Comparison of ENCODE assay signal across 14 cellular contexts in genomic region chr11:61370349-61371005, GRCh38. TPM values are rescaled to one million over a fixed set of nuclear protein-coding genes. Genes with fewer than 3 reads are reported as not detected.
DNase-seq lines count a peak whose midpoint lies in the region; ATAC-seq, FAIRE-seq and TF ChIP-seq lines count a peak whose summit lies in the region.
"Had no signal": no experiment of that assay in that cellular context is flagged by ENCODE, and none has a peak within 500 bp of the region (broad histone marks: within the 10 kb centered on the region; RNA-seq: fewer than 3 reads in every experiment).

No MANE protein-coding gene starts in this region.

- no peak overlapping the region for H3K4me3 Mint-ChIP-seq in activated naive CD8-positive, alpha-beta T cell treated with anti-CD3 and anti-CD28 coated beads, Interleukin-2, amount 50 U/mL, for 24 hours
- H3K4me3 Mint-ChIP-seq: CD4-positive, alpha-beta memory T cell had no signal

- WGBS in HepG2 (ENCODE audit: low lambda C conversion rate) = 97% methylated on average over 8 of the region's 8 CpGs

- CTCF ChIA-PET in HepG2 (lab: Yijun Ruan, JAX; ENCODE audit: low intra/inter-chr PET ratio, low total read pairs) = no interaction called here

- no peaks in the 10 kb centered on the region for H3K9me3 Mint-ChIP-seq in activated naive CD8-positive, alpha-beta T cell treated with anti-CD3 and anti-CD28 coated beads, Interleukin-2, amount 50 U/mL, for 24 hours
- H3K9me3 Mint-ChIP-seq: CD4-positive, alpha-beta memory T cell had no signal

- H3K27ac ChIP-seq in HepG2 (ENCODE audit: extremely low read length, insufficient read depth, low read length) = peak overlapping the region; percentile 79

- POLR2A ChIA-PET in HepG2 (lab: Yijun Ruan, JAX) = interaction anchor here (0.8 to 2.2 kb wide), 7 partner anchors 8 to 34 kb away, joined by 3 to 16 read pairs (median 5); partner anchors contain the start of genes CYB561A3, TMEM138 and TMEM216

- no peak overlapping the region for H3K9ac ChIP-seq in HepG2 (ENCODE audit: insufficient read depth, low read depth, low read length)

- H2AFZ ChIP-seq in HepG2 (ENCODE audit: low read length) = no peak overlapping the region

- peaks cover 14% of the 10 kb centered on the region for H3K4me1 Mint-ChIP-seq in activated naive CD8-positive, alpha-beta T cell treated with anti-CD3 and anti-CD28 coated beads, Interleukin-2, amount 50 U/mL, for 24 hours
- H3K4me1 Mint-ChIP-seq: CD4-positive, alpha-beta memory T cell had no signal

- no peak for FAIRE-seq in HepG2 (lab: Jason Lieb, UNC)

- no peaks in the 10 kb centered on the region for H4K20me1 ChIP-seq in HepG2 (ENCODE audit: insufficient read depth, low read length)

- peaks cover 3% of the 10 kb centered on the region; the same call in 1 of the 2 replicates for H3K9me3 ChIP-seq in HepG2 (ENCODE audit: low read length)
- H3K9me3 ChIP-seq in HAP-1 = peaks cover 5% of the 10 kb centered on the region

- peak; percentile 65 for ATAC-seq in activated naive CD8-positive, alpha-beta T cell treated with anti-CD3 and anti-CD28 coated beads, Interleukin-2, amount 50 U/mL, for 24 hours
- ATAC-seq in HepG2 (no peak), HG03097 (IDR thresholded peaks at IDR 0.05; ENCODE audit: low FRiP score, unreplicated experiment) (no peak)
- ATAC-seq in stimulated activated naive CD8-positive, alpha-beta T cell treated with anti-CD3 and anti-CD28 coated beads, Interleukin-15, Interleukin-2, amounts not matched to agents 100 U/mL and 50 U/mL, for 24 hours = peak; percentile 58
- ATAC-seq: HCT116, PC-3 had no signal

- H3K36me3 Mint-ChIP-seq in activated naive CD8-positive, alpha-beta T cell treated with anti-CD3 and anti-CD28 coated beads, Interleukin-2, amount 50 U/mL, for 24 hours (ENCODE audit: low read depth) = peaks cover 67% of the 10 kb centered on the region

- H3K4me1 ChIP-seq in HepG2 (ENCODE audit: insufficient read depth, low read length) = peaks cover 24% of the 10 kb centered on the region
- H3K4me1 ChIP-seq in HAP-1 = no peaks in the 10 kb centered on the region

- in situ Hi-C loops in HepG2 (cut with HindIII; ENCODE audit: extremely low pct_ligation_motif_present, low pct_unique_long_range_greater_than_20kb) = no loop called here
- in situ Hi-C loops in HAP-1 (cut with MboI; ENCODE audit: low sequenced_read_pairs) = no loop called here

- no peaks in the 10 kb centered on the region for H3K27me3 ChIP-seq in HepG2 (ENCODE audit: control insufficient read depth in 1 of 2, insufficient read depth in 2 of 2, low read length in 2 of 2)
- no peaks in the 10 kb centered on the region for H3K27me3 ChIP-seq in HAP-1 (ENCODE audit: low read depth)

- TF ChIP-seq RAD21 in HepG2 (CRISPR knock-in tag; IDR thresholded peaks at IDR 0.05) = no peak

- peaks cover 5 to 34% of the 10 kb centered on the region in 2 experiments for H3K36me3 ChIP-seq in HepG2 (replicated peaks in 1 of 2; ENCODE audit: control insufficient read depth in 1 of 2, insufficient read depth in 2 of 2, low read length in 2 of 2)
- H3K36me3 ChIP-seq in HAP-1 (replicated peaks) = peaks cover 70% of the 10 kb centered on the region

- H3K27ac Mint-ChIP-seq in activated naive CD8-positive, alpha-beta T cell treated with anti-CD3 and anti-CD28 coated beads, Interleukin-2, amount 50 U/mL, for 24 hours = no peak overlapping the region

- H3K4me3 ChIP-seq in HepG2 (replicated peaks in 1 of 3; ENCODE audit: insufficient read depth in 1 of 3, low read depth in 2 of 3, low read length in 3 of 3) (no peak overlapping the region), HAP-1 (no peak overlapping the region)

- H3K27me3 Mint-ChIP-seq in activated naive CD8-positive, alpha-beta T cell treated with anti-CD3 and anti-CD28 coated beads, Interleukin-2, amount 50 U/mL, for 24 hours = no peaks in the 10 kb centered on the region
- H3K27me3 Mint-ChIP-seq: CD4-positive, alpha-beta memory T cell had no signal

- no TSS peak for BruUV-seq in HepG2 (replicated peaks; lab: Mats Ljungman, UMichigan)

- TF ChIP-seq CTCF in HepG2 (CRISPR knock-in tag; IDR thresholded peaks at IDR 0.05) = no peak

- intact Hi-C loops in HepG2 (cut with micrococcal nuclease; ENCODE audit: unreplicated experiment) = no loop called here

- H3K4me2 ChIP-seq in HepG2 (ENCODE audit: low read depth, low read length) = no peak overlapping the region

- DNase-seq in MV-4-11 (lab: John Stamatoyannopoulos, UW) = peak; percentile 43
- no peak for DNase-seq in activated naive CD8-positive, alpha-beta T cell treated with anti-CD3 and anti-CD28 coated beads, Interleukin-2, amount 50 U/mL, for 24 hours
- no peak for DNase-seq in HepG2 (ENCODE audit: low spot score)
- no peak for DNase-seq in stimulated activated naive CD8-positive, alpha-beta T cell treated with anti-CD3 and anti-CD28 coated beads, Interleukin-15, Interleukin-2, amounts not matched to agents 100 U/mL and 50 U/mL, for 24 hours
- no peak for DNase-seq in HAP-1 (ENCODE audit: low spot score in 2 of 2)
- DNase-seq in HuH-7.5 (ENCODE audit: low spot score) = no peak
- DNase-seq: activated CD4-positive, alpha-beta T cell treated with anti-CD3 and anti-CD28 coated beads for 48 hours; CD4-positive, alpha-beta memory T cell; cerebellar nuclear complex; GDM1; NCI-H1436; PC-3 had no signal

- TF ChIP-seq EP300 in HepG2 (IDR thresholded peaks at IDR 0.05; ENCODE audit: low read depth in 2 of 2, low read length in 2 of 2) = no peak
- TF ChIP-seq EP300 in HepG2 (CRISPR knock-in tag; IDR thresholded peaks at IDR 0.05; ENCODE audit: borderline replicate concordance) = no peak

- TF ChIP-seq POLR2A in HepG2 (IDR thresholded peaks at IDR 0.05; ENCODE audit: insufficient read depth in 1 of 2, low read depth in 2 of 2, low read length in 2 of 2) = no peak; a peak in 1 of 4 replicates

- no peaks in the 10 kb centered on the region for H3K79me2 ChIP-seq in HepG2 (ENCODE audit: insufficient read depth, low read length)

RNA-seq across cellular contexts. Expression of gene TMEM138, which starts 8.3 kb away (rescaled TPM):
- 29.7 and 43.5 TPM in 2 replicates for total RNA-seq in HepG2 (2016; rRNA removed; fragmentation: Illumina TruSeq; extraction: Trizol)
- 51.3 and 54.5 TPM in 2 replicates for total RNA-seq in HepG2 (2016; cell fraction: cytosol; rRNA removed; fragmentation: Illumina TruSeq; extraction: Trizol; ENCODE audit: low read depth)
- total RNA-seq in HepG2 (2016; cell fraction: insoluble cytoplasmic fraction; rRNA removed; fragmentation: Illumina TruSeq; extraction: Trizol) = 30.1 and 40.0 TPM in 2 replicates
- total RNA-seq in HepG2 (2016; cell fraction: membrane; rRNA removed; fragmentation: Illumina TruSeq; extraction: Trizol) = 36.1 and 36.5 TPM in 2 replicates
- 41.2 and 47.0 TPM in 2 replicates for total RNA-seq in HepG2 (2016; cell fraction: nucleus; rRNA removed; fragmentation: Illumina TruSeq; extraction: Trizol)
- 51.0 and 61.0 TPM in 2 replicates for polyA plus RNA-seq in HepG2 (2011; rRNA removed)
- 21.8 and 35.0 TPM in 2 replicates for polyA plus RNA-seq in HepG2 (2011; cell fraction: cytosol; rRNA removed)
- polyA plus RNA-seq in HepG2 (2011; cell fraction: nucleus; rRNA removed) = 63.4 and 76.1 TPM in 2 replicates
- 17.6 and 19.2 TPM in 2 replicates for polyA plus RNA-seq in HepG2 (2012)
- polyA plus RNA-seq in HepG2 (2016; cell fraction: cytosol; fragmentation: Illumina TruSeq; extraction: Trizol; ENCODE audit: low read depth) = 15.5 and 18.0 TPM in 2 replicates
- polyA plus RNA-seq in HepG2 (2016; cell fraction: insoluble cytoplasmic fraction; fragmentation: Illumina TruSeq; extraction: Trizol; ENCODE audit: low read depth) = 42.8 and 45.1 TPM in 2 replicates
- polyA plus RNA-seq in HepG2 (2016; cell fraction: membrane; fragmentation: Illumina TruSeq; extraction: Trizol; ENCODE audit: low read depth) = 24.2 and 30.4 TPM in 2 replicates
- polyA plus RNA-seq in HepG2 (2016; cell fraction: nucleus; fragmentation: Illumina TruSeq; extraction: Trizol; ENCODE audit: insufficient read depth, low read depth) = 85.3 and 100 TPM in 2 replicates
- polyA minus RNA-seq in HepG2 (2011; rRNA and poly(A)+ RNA removed; ENCODE audit: low replicate concordance) = 50.4 and 173 TPM in 2 replicates
- 9.5 and 9.6 TPM in 2 replicates for polyA minus RNA-seq in HepG2 (2011; cell fraction: cytosol; rRNA and poly(A)+ RNA removed)
- 41.6 and 57.1 TPM in 2 replicates for polyA minus RNA-seq in HepG2 (2011; cell fraction: nucleus; rRNA and poly(A)+ RNA removed)

RNA-seq across cellular contexts. Expression of gene CYB561A3, which starts 8.8 kb away (rescaled TPM):
- total RNA-seq in HepG2 (2016; rRNA removed; fragmentation: Illumina TruSeq; extraction: Trizol) = 11.5 and 14.9 TPM in 2 replicates
- total RNA-seq in HepG2 (2016; cell fraction: cytosol; rRNA removed; fragmentation: Illumina TruSeq; extraction: Trizol; ENCODE audit: low read depth) = 5.6 and 5.9 TPM in 2 replicates
- 11.8 and 15.0 TPM in 2 replicates for total RNA-seq in HepG2 (2016; cell fraction: insoluble cytoplasmic fraction; rRNA removed; fragmentation: Illumina TruSeq; extraction: Trizol)
- 15.7 and 17.1 TPM in 2 replicates for total RNA-seq in HepG2 (2016; cell fraction: membrane; rRNA removed; fragmentation: Illumina TruSeq; extraction: Trizol)
- 11.9 and 12.4 TPM in 2 replicates for total RNA-seq in HepG2 (2016; cell fraction: nucleus; rRNA removed; fragmentation: Illumina TruSeq; extraction: Trizol)
- 11.4 and 14.7 TPM in 2 replicates for polyA plus RNA-seq in HepG2 (2011; rRNA removed)
- polyA plus RNA-seq in HepG2 (2011; cell fraction: cytosol; rRNA removed) = 19.7 and 21.5 TPM in 2 replicates
- polyA plus RNA-seq in HepG2 (2011; cell fraction: nucleus; rRNA removed) = 30.1 and 37.5 TPM in 2 replicates
- 10.9 and 13.2 TPM in 2 replicates for polyA plus RNA-seq in HepG2 (2012)
- 4.6 and 6.4 TPM in 2 replicates for polyA plus RNA-seq in HepG2 (2016; cell fraction: cytosol; fragmentation: Illumina TruSeq; extraction: Trizol; ENCODE audit: low read depth)
- 8.9 and 11.0 TPM in 2 replicates for polyA plus RNA-seq in HepG2 (2016; cell fraction: insoluble cytoplasmic fraction; fragmentation: Illumina TruSeq; extraction: Trizol; ENCODE audit: low read depth)
- polyA plus RNA-seq in HepG2 (2016; cell fraction: membrane; fragmentation: Illumina TruSeq; extraction: Trizol; ENCODE audit: low read depth) = 11.1 and 11.3 TPM in 2 replicates
- polyA plus RNA-seq in HepG2 (2016; cell fraction: nucleus; fragmentation: Illumina TruSeq; extraction: Trizol; ENCODE audit: insufficient read depth, low read depth) = 20.3 and 20.7 TPM in 2 replicates
- 41.4 and 173 TPM in 2 replicates for polyA minus RNA-seq in HepG2 (2011; rRNA and poly(A)+ RNA removed; ENCODE audit: low replicate concordance)
- polyA minus RNA-seq in HepG2 (2011; cell fraction: cytosol; rRNA and poly(A)+ RNA removed) = 4.7 and 8.0 TPM in 2 replicates
- polyA minus RNA-seq in HepG2 (2011; cell fraction: nucleus; rRNA and poly(A)+ RNA removed) = 9.4 and 9.7 TPM in 2 replicates

RNA-seq across cellular contexts. Expression of gene TMEM216, which starts 21.9 kb away (rescaled TPM):
- total RNA-seq in HepG2 (2016; rRNA removed; fragmentation: Illumina TruSeq; extraction: Trizol) = 25.2 and 25.4 TPM in 2 replicates
- total RNA-seq in HepG2 (2016; cell fraction: cytosol; rRNA removed; fragmentation: Illumina TruSeq; extraction: Trizol; ENCODE audit: low read depth) = 33.0 and 38.9 TPM in 2 replicates
- 23.9 and 27.8 TPM in 2 replicates for total RNA-seq in HepG2 (2016; cell fraction: insoluble cytoplasmic fraction; rRNA removed; fragmentation: Illumina TruSeq; extraction: Trizol)
- 43.9 and 52.8 TPM in 2 replicates for total RNA-seq in HepG2 (2016; cell fraction: membrane; rRNA removed; fragmentation: Illumina TruSeq; extraction: Trizol)
- total RNA-seq in HepG2 (2016; cell fraction: nucleus; rRNA removed; fragmentation: Illumina TruSeq; extraction: Trizol) = 15.8 and 17.5 TPM in 2 replicates
- 53.7 and 60.1 TPM in 2 replicates for polyA plus RNA-seq in HepG2 (2011; rRNA removed)
- 44.7 and 56.5 TPM in 2 replicates for polyA plus RNA-seq in HepG2 (2011; cell fraction: cytosol; rRNA removed)
- 20.0 and 25.6 TPM in 2 replicates for polyA plus RNA-seq in HepG2 (2011; cell fraction: nucleus; rRNA removed)
- 17.5 and 21.3 TPM in 2 replicates for polyA plus RNA-seq in HepG2 (2012)
- polyA plus RNA-seq in HepG2 (2016; cell fraction: cytosol; fragmentation: Illumina TruSeq; extraction: Trizol; ENCODE audit: low read depth) = 45.4 and 52.3 TPM in 2 replicates
- 31.2 and 31.8 TPM in 2 replicates for polyA plus RNA-seq in HepG2 (2016; cell fraction: insoluble cytoplasmic fraction; fragmentation: Illumina TruSeq; extraction: Trizol; ENCODE audit: low read depth)
- polyA plus RNA-seq in HepG2 (2016; cell fraction: membrane; fragmentation: Illumina TruSeq; extraction: Trizol; ENCODE audit: low read depth) = 53.1 and 57.7 TPM in 2 replicates
- 33.0 and 35.6 TPM in 2 replicates for polyA plus RNA-seq in HepG2 (2016; cell fraction: nucleus; fragmentation: Illumina TruSeq; extraction: Trizol; ENCODE audit: insufficient read depth, low read depth)
- 13.9 and 44.9 TPM in 2 replicates for polyA minus RNA-seq in HepG2 (2011; rRNA and poly(A)+ RNA removed; ENCODE audit: low replicate concordance)
- polyA minus RNA-seq in HepG2 (2011; cell fraction: cytosol; rRNA and poly(A)+ RNA removed) = 11.1 and 12.6 TPM in 2 replicates
- polyA minus RNA-seq in HepG2 (2011; cell fraction: nucleus; rRNA and poly(A)+ RNA removed) = 11.3 and 19.4 TPM in 2 replicates

RNA-seq across cellular contexts. Expression of gene TKFC, which starts 37.4 kb away (rescaled TPM):
- total RNA-seq in HepG2 (2016; rRNA removed; fragmentation: Illumina TruSeq; extraction: Trizol) = 173 and 197 TPM in 2 replicates
- total RNA-seq in HepG2 (2016; cell fraction: cytosol; rRNA removed; fragmentation: Illumina TruSeq; extraction: Trizol; ENCODE audit: low read depth) = 25.7 and 34.7 TPM in 2 replicates
- total RNA-seq in HepG2 (2016; cell fraction: insoluble cytoplasmic fraction; rRNA removed; fragmentation: Illumina TruSeq; extraction: Trizol) = 152 and 194 TPM in 2 replicates
- total RNA-seq in HepG2 (2016; cell fraction: membrane; rRNA removed; fragmentation: Illumina TruSeq; extraction: Trizol) = 38.7 and 39.8 TPM in 2 replicates
- total RNA-seq in HepG2 (2016; cell fraction: nucleus; rRNA removed; fragmentation: Illumina TruSeq; extraction: Trizol) = 130 and 153 TPM in 2 replicates
- 147 and 237 TPM in 2 replicates for polyA plus RNA-seq in HepG2 (2011; rRNA removed)
- polyA plus RNA-seq in HepG2 (2011; cell fraction: cytosol; rRNA removed) = 67.4 and 90.7 TPM in 2 replicates
- polyA plus RNA-seq in HepG2 (2011; cell fraction: nucleus; rRNA removed) = 653 and 783 TPM in 2 replicates
- 226 and 325 TPM in 2 replicates for polyA plus RNA-seq in HepG2 (2012)
- 15.1 and 18.3 TPM in 2 replicates for polyA plus RNA-seq in HepG2 (2016; cell fraction: cytosol; fragmentation: Illumina TruSeq; extraction: Trizol; ENCODE audit: low read depth)
- polyA plus RNA-seq in HepG2 (2016; cell fraction: insoluble cytoplasmic fraction; fragmentation: Illumina TruSeq; extraction: Trizol; ENCODE audit: low read depth) = 134 and 173 TPM in 2 replicates
- 31.3 and 33.9 TPM in 2 replicates for polyA plus RNA-seq in HepG2 (2016; cell fraction: membrane; fragmentation: Illumina TruSeq; extraction: Trizol; ENCODE audit: low read depth)
- polyA plus RNA-seq in HepG2 (2016; cell fraction: nucleus; fragmentation: Illumina TruSeq; extraction: Trizol; ENCODE audit: insufficient read depth, low read depth) = 236 and 246 TPM in 2 replicates
- 121 and 450 TPM in 2 replicates for polyA minus RNA-seq in HepG2 (2011; rRNA and poly(A)+ RNA removed; ENCODE audit: low replicate concordance)
- 129 and 149 TPM in 2 replicates for polyA minus RNA-seq in HepG2 (2011; cell fraction: cytosol; rRNA and poly(A)+ RNA removed)
- 181 and 214 TPM in 2 replicates for polyA minus RNA-seq in HepG2 (2011; cell fraction: nucleus; rRNA and poly(A)+ RNA removed)

RNA-seq across cellular contexts. Expression of gene DDB1, which starts 37.6 kb away (rescaled TPM):
- 266 and 292 TPM in 2 replicates for total RNA-seq in HepG2 (2016; rRNA removed; fragmentation: Illumina TruSeq; extraction: Trizol)
- total RNA-seq in HepG2 (2016; cell fraction: cytosol; rRNA removed; fragmentation: Illumina TruSeq; extraction: Trizol; ENCODE audit: low read depth) = 44.8 and 45.1 TPM in 2 replicates
- 272 and 286 TPM in 2 replicates for total RNA-seq in HepG2 (2016; cell fraction: insoluble cytoplasmic fraction; rRNA removed; fragmentation: Illumina TruSeq; extraction: Trizol)
- total RNA-seq in HepG2 (2016; cell fraction: membrane; rRNA removed; fragmentation: Illumina TruSeq; extraction: Trizol) = 67.0 and 70.3 TPM in 2 replicates
- 147 and 162 TPM in 2 replicates for total RNA-seq in HepG2 (2016; cell fraction: nucleus; rRNA removed; fragmentation: Illumina TruSeq; extraction: Trizol)
- 175 and 217 TPM in 2 replicates for polyA plus RNA-seq in HepG2 (2011; rRNA removed)
- 205 and 216 TPM in 2 replicates for polyA plus RNA-seq in HepG2 (2011; cell fraction: cytosol; rRNA removed)
- 144 and 152 TPM in 2 replicates for polyA plus RNA-seq in HepG2 (2011; cell fraction: nucleus; rRNA removed)
- 123 and 153 TPM in 2 replicates for polyA plus RNA-seq in HepG2 (2012)
- 13.5 and 15.8 TPM in 2 replicates for polyA plus RNA-seq in HepG2 (2016; cell fraction: cytosol; fragmentation: Illumina TruSeq; extraction: Trizol; ENCODE audit: low read depth)
- 239 and 252 TPM in 2 replicates for polyA plus RNA-seq in HepG2 (2016; cell fraction: insoluble cytoplasmic fraction; fragmentation: Illumina TruSeq; extraction: Trizol; ENCODE audit: low read depth)
- polyA plus RNA-seq in HepG2 (2016; cell fraction: membrane; fragmentation: Illumina TruSeq; extraction: Trizol; ENCODE audit: low read depth) = 34.0 and 38.3 TPM in 2 replicates
- 168 and 174 TPM in 2 replicates for polyA plus RNA-seq in HepG2 (2016; cell fraction: nucleus; fragmentation: Illumina TruSeq; extraction: Trizol; ENCODE audit: insufficient read depth, low read depth)
- polyA minus RNA-seq in HepG2 (2011; rRNA and poly(A)+ RNA removed; ENCODE audit: low replicate concordance) = 584 and 611 TPM in 2 replicates
- 276 and 305 TPM in 2 replicates for polyA minus RNA-seq in HepG2 (2011; cell fraction: cytosol; rRNA and poly(A)+ RNA removed)
- polyA minus RNA-seq in HepG2 (2011; cell fraction: nucleus; rRNA and poly(A)+ RNA removed) = 187 and 203 TPM in 2 replicates

Comparison
In these comparisons a context has a peak if more than half of its experiments do, and no peak if none do; other contexts are left out.
1. ATAC-seq: peak in activated naive CD8-positive, alpha-beta T cell treated with anti-CD3 and anti-CD28 coated beads, Interleukin-2, amount 50 U/mL, for 24 hours (single experiment) and stimulated activated naive CD8-positive, alpha-beta T cell treated with anti-CD3 and anti-CD28 coated beads, Interleukin-15, Interleukin-2, amounts not matched to agents 100 U/mL and 50 U/mL, for 24 hours (single experiment); none in HepG2 (single experiment) and HG03097 (single experiment).